19 cellular contexts compared by ENCODE assay signal in genomic region chr9:138007566-138008080, GRCh38.
"Had no signal": no experiment of that assay in that cellular context is flagged by ENCODE, and none has a peak within 500 bp of the region (broad histone marks: within the 10 kb centered on the region; RNA-seq: fewer than 3 reads in every experiment).

No MANE protein-coding gene starts in this region.

- H3K4me3 Mint-ChIP-seq: activated naive CD8-positive, alpha-beta T cell; activated T-helper 17 cell treated with anti-CD3 and anti-CD28 coated beads, Interleukin-2, amount 50 U/mL, for 72 hours; endodermal cell; naive thymus-derived CD8-positive, alpha-beta T cell had no signal

- H3K27ac Mint-ChIP-seq: activated naive CD8-positive, alpha-beta T cell; activated T-helper 17 cell treated with anti-CD3 and anti-CD28 coated beads, Interleukin-2, amount 50 U/mL, for 72 hours; endodermal cell; naive thymus-derived CD8-positive, alpha-beta T cell; progenitor cell of endocrine pancreas had no signal

- DNase-seq: activated CD4-positive, alpha-beta T cell treated with anti-CD3 and anti-CD28 coated beads, Interleukin-2, amount 50 U/mL, for 4 hours; activated CD4-positive, CD25-positive, alpha-beta regulatory T cell treated with anti-CD3 and anti-CD28 coated beads, Interleukin-2, amount 50 U/mL, for 72 hours; activated T-cell treated with anti-CD3 and anti-CD28 coated beads for 4 hours; brain microvascular endothelial cell; cerebellar nuclear complex; erythroblast; hypothalamus; left colon; mammary epithelial cell; mucosa of descending colon; nucleus accumbens; stimulated activated CD4-positive, alpha-beta T cell treated with anti-CD3 and anti-CD28 coated beads, Interleukin-12 subunit alpha, Interleukin-12 subunit beta, amount 100 ng/mL, for 4 hours; stimulated activated naive CD4-positive, alpha-beta T cell treated with Interleukin-2 at 50 U/mL for 16 hours had no signal

- H3K9me3 Mint-ChIP-seq: activated T-helper 17 cell treated with anti-CD3 and anti-CD28 coated beads, Interleukin-2, amount 50 U/mL, for 72 hours; endodermal cell had no signal

- H3K36me3 Mint-ChIP-seq: activated naive CD8-positive, alpha-beta T cell; naive thymus-derived CD8-positive, alpha-beta T cell had no signal

- ATAC-seq: activated T-helper 17 cell treated with anti-CD3 and anti-CD28 coated beads, Interleukin-2, amount 50 U/mL, for 72 hours; left colon; mucosa of descending colon; naive thymus-derived CD8-positive, alpha-beta T cell; sciatic nerve had no signal

- H3K4me1 Mint-ChIP-seq: activated T-helper 17 cell treated with anti-CD3 and anti-CD28 coated beads, Interleukin-2, amount 50 U/mL, for 72 hours had no signal
